ENCODE assay signal across 2 cellular contexts in the genomic region with DNA sequence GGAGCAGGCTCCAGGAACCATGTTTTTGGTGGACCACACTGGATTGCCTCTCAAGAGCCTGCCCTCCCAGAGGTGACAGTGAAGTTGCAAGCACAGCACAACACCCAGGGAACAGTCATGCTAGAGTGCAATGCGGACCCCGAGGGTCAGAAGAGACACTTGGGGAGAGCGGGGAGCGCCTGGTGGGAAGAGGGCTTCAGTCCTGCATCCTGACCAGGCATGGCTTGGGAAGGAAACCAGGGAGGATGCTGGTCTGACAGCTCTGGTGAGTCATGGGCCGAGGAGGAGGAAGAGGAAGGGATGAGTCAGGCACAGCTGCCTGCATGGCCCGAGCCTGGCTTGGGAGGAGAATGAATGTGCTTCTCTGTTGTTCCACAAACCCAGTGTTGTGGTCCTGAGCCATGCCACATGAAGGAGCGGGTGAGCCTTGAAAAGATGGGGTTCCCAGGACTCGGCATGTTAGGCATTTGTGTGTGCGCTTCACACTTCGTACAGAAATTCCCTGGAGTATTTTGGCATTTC.
TF ChIP-seq lines count a peak whose summit lies in the region.

No MANE protein-coding gene starts in this region.

TF ChIP-seq in HCT116, 20 proteins besides CTCF, POLR2A, EP300 and RAD21:
- peak; percentile 98 for TF ChIP-seq FOSL1 (IDR thresholded peaks at IDR 0.05; ENCODE audit: low read depth)
- peak; percentile 100 for TF ChIP-seq JUND (IDR thresholded peaks at IDR 0.05)
- TF ChIP-seq EZH2 (IDR thresholded peaks at IDR 0.05): no peak
- TF ChIP-seq, protein P1, sequence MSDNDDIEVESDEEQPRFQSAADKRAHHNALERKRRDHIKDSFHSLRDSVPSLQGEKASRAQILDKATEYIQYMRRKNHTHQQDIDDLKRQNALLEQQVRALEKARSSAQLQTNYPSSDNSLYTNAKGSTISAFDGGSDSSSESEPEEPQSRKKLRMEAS (IDR thresholded peaks at IDR 0.05): peak; percentile 93
- peak; percentile 70; the same call in 1 of the 2 replicates for TF ChIP-seq CBX3 (IDR thresholded peaks at IDR 0.05; ENCODE audit: low read depth)
- TF ChIP-seq SRF (IDR thresholded peaks at IDR 0.05; ENCODE audit: low read depth): peak; percentile 58; the same call in 1 of the 2 replicates
- TF ChIP-seq POLR2AphosphoS5 (IDR thresholded peaks at IDR 0.05; ENCODE audit: low read depth, low read length): peak; percentile 66; the same call in 1 of the 2 replicates
- TF ChIP-seq SP1 (IDR thresholded peaks at IDR 0.05; ENCODE audit: low read depth): peak; percentile 95
- no peak for TF ChIP-seq ELF1 (IDR thresholded peaks at IDR 0.05; ENCODE audit: borderline replicate concordance, low read depth)
- peak; percentile 98 for TF ChIP-seq SIN3A (IDR thresholded peaks at IDR 0.05; ENCODE audit: low read depth)
- TF ChIP-seq TCF7L2 (IDR thresholded peaks at IDR 0.05; ENCODE audit: borderline replicate concordance, extremely low read depth, insufficient read depth, insufficient read length): peak; percentile 65
- TF ChIP-seq, protein P2, sequence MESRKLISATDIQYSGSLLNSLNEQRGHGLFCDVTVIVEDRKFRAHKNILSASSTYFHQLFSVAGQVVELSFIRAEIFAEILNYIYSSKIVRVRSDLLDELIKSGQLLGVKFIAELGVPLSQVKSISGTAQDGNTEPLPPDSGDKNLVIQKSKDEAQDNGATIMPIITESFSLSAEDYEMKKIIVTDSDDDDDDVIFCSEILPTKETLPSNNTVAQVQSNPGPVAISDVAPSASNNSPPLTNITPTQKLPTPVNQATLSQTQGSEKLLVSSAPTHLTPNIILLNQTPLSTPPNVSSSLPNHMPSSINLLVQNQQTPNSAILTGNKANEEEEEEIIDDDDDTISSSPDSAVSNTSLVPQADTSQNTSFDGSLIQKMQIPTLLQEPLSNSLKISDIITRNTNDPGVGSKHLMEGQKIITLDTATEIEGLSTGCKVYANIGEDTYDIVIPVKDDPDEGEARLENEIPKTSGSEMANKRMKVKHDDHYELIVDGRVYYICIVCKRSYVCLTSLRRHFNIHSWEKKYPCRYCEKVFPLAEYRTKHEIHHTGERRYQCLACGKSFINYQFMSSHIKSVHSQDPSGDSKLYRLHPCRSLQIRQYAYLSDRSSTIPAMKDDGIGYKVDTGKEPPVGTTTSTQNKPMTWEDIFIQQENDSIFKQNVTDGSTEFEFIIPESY (IDR thresholded peaks at IDR 0.05; ENCODE audit: extremely low read depth, insufficient replicate concordance, low read length): no peak
TF ChIP-seq in HCT116: peak in this region for 9.

TF ChIP-seq in K562, 482 proteins besides CTCF, POLR2A, EP300 and RAD21 (continues in another document):
- TF ChIP-seq ZBTB7A (IDR thresholded peaks at IDR 0.05; ENCODE audit: borderline replicate concordance, control insufficient read depth, low read depth, low read length) (no peak), BHLHE40 (IDR thresholded peaks at IDR 0.05; ENCODE audit: low read length) (peak; percentile 29; the same call in 1 of the 2 replicates), CREM (IDR thresholded peaks at IDR 0.05; ENCODE audit: low read depth) (peak; percentile 15; the same call in 1 of the 2 replicates), ZNF263 (CRISPR knock-in tag; IDR thresholded peaks at IDR 0.05; ENCODE audit: borderline replicate concordance) (peak; percentile 37; the same call in 1 of the 2 replicates), SMARCE1 (IDR thresholded peaks at IDR 0.05) (peak; percentile 86), HDAC1 (IDR thresholded peaks at IDR 0.05) (peak in 1 of 2 experiments; percentile 60; a peak in 2 of 4 replicates), NR4A1 (CRISPR knock-in tag; IDR thresholded peaks at IDR 0.05) (no peak), NR4A1 (tag; IDR thresholded peaks at IDR 0.05) (peak; percentile 49; the same call in 1 of the 2 replicates), FOS (IDR thresholded peaks at IDR 0.05; ENCODE audit: extremely low read depth, insufficient read length) (peak; percentile 59), CTBP1 (IDR thresholded peaks at IDR 0.05; ENCODE audit: borderline replicate concordance) (peak; percentile 83), SMARCA4 (IDR thresholded peaks at IDR 0.05) (peak; percentile 83), JUND (IDR thresholded peaks at IDR 0.05; ENCODE audit: borderline replicate concordance, low read depth, low read length) (peak; percentile 95), JUND (tag; IDR thresholded peaks at IDR 0.05; ENCODE audit: borderline replicate concordance, low read depth, low read length) (peak; percentile 96), MYNN (IDR thresholded peaks at IDR 0.05) (0 out of 2 replicates have a peak, but pooled peaks have one; percentile 25), MYNN (CRISPR knock-in tag; IDR thresholded peaks at IDR 0.05) (no peak), C11orf30 (IDR thresholded peaks at IDR 0.05; ENCODE audit: low read depth) (0 out of 2 replicates have a peak, but pooled peaks have one; percentile 11), OTX1 (CRISPR knock-in tag; IDR thresholded peaks at IDR 0.05) (no peak), MAZ (CRISPR knock-in tag; conservative IDR thresholded peaks at IDR 0.05 in 1 of 2, IDR thresholded peaks at IDR 0.05 in 1 of 2) (0 out of 4 replicates have a peak, but pooled peaks of 1 of the 2 experiments have one; percentile 20), SPI1 (IDR thresholded peaks at IDR 0.05; ENCODE audit: borderline replicate concordance, low read depth, low read length) (peak; percentile 33; the same call in 1 of the 2 replicates), SMARCC2 (IDR thresholded peaks at IDR 0.05; ENCODE audit: low read depth) (peak; percentile 52; the same call in 1 of the 2 replicates), FOXJ2 (tag; IDR thresholded peaks at IDR 0.05) (no peak), RCOR1 (IDR thresholded peaks at IDR 0.05; ENCODE audit: borderline replicate concordance in 1 of 2, low read depth in 2 of 2, low read length in 2 of 2) (peak in 1 of 2 experiments; percentile 74; a peak in 1 of 4 replicates), PHF20 (IDR thresholded peaks at IDR 0.05; ENCODE audit: partially characterized antibody) (no peak), MTA1 (IDR thresholded peaks at IDR 0.05; ENCODE audit: borderline replicate concordance) (peak; percentile 24; the same call in 1 of the 2 replicates), DPF2 (IDR thresholded peaks at IDR 0.05) (peak; percentile 77), TSC22D4 (tag; IDR thresholded peaks at IDR 0.05) (no peak), DMBX1 (CRISPR knock-in tag; IDR thresholded peaks at IDR 0.05; ENCODE audit: borderline replicate concordance) (peak; percentile 49; the same call in 1 of the 2 replicates), FOSL1 (tag; conservative IDR thresholded peaks at IDR 0.05) (peak; percentile 92), MEIS2 (IDR thresholded peaks at IDR 0.05; ENCODE audit: partially characterized antibody) (peak; percentile 51), NFE2 (IDR thresholded peaks at IDR 0.05; ENCODE audit: low read depth) (peak; percentile 51; the same call in 1 of the 2 replicates), LCOR (CRISPR knock-in tag; IDR thresholded peaks at IDR 0.05) (no peak), NEUROD1 (IDR thresholded peaks at IDR 0.05; ENCODE audit: borderline replicate concordance, low read depth, low read length, partially characterized antibody) (peak; percentile 14), JUN (IDR thresholded peaks at IDR 0.05; ENCODE audit: borderline replicate concordance, low read depth, low read length) (peak; percentile 92), JUN (CRISPR knock-in tag; IDR thresholded peaks at IDR 0.05; ENCODE audit: borderline replicate concordance) (no peak), NFXL1 (CRISPR knock-in tag; IDR thresholded peaks at IDR 0.05) (no peak), ARID1B (IDR thresholded peaks at IDR 0.05) (peak; percentile 77)
- TF ChIP-seq, protein P3, sequence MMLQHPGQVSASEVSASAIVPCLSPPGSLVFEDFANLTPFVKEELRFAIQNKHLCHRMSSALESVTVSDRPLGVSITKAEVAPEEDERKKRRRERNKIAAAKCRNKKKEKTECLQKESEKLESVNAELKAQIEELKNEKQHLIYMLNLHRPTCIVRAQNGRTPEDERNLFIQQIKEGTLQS (IDR thresholded peaks at IDR 0.05): peak; percentile 93
- TF ChIP-seq, protein P3 (CRISPR knock-in tag; conservative IDR thresholded peaks at IDR 0.05): no peak
- TF ChIP-seq, protein P4, sequence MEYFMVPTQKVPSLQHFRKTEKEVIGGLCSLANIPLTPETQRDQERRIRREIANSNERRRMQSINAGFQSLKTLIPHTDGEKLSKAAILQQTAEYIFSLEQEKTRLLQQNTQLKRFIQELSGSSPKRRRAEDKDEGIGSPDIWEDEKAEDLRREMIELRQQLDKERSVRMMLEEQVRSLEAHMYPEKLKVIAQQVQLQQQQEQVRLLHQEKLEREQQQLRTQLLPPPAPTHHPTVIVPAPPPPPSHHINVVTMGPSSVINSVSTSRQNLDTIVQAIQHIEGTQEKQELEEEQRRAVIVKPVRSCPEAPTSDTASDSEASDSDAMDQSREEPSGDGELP (CRISPR knock-in tag; IDR thresholded peaks at IDR 0.05; ENCODE audit: borderline replicate concordance): peak; percentile 88
- TF ChIP-seq, protein P5, sequence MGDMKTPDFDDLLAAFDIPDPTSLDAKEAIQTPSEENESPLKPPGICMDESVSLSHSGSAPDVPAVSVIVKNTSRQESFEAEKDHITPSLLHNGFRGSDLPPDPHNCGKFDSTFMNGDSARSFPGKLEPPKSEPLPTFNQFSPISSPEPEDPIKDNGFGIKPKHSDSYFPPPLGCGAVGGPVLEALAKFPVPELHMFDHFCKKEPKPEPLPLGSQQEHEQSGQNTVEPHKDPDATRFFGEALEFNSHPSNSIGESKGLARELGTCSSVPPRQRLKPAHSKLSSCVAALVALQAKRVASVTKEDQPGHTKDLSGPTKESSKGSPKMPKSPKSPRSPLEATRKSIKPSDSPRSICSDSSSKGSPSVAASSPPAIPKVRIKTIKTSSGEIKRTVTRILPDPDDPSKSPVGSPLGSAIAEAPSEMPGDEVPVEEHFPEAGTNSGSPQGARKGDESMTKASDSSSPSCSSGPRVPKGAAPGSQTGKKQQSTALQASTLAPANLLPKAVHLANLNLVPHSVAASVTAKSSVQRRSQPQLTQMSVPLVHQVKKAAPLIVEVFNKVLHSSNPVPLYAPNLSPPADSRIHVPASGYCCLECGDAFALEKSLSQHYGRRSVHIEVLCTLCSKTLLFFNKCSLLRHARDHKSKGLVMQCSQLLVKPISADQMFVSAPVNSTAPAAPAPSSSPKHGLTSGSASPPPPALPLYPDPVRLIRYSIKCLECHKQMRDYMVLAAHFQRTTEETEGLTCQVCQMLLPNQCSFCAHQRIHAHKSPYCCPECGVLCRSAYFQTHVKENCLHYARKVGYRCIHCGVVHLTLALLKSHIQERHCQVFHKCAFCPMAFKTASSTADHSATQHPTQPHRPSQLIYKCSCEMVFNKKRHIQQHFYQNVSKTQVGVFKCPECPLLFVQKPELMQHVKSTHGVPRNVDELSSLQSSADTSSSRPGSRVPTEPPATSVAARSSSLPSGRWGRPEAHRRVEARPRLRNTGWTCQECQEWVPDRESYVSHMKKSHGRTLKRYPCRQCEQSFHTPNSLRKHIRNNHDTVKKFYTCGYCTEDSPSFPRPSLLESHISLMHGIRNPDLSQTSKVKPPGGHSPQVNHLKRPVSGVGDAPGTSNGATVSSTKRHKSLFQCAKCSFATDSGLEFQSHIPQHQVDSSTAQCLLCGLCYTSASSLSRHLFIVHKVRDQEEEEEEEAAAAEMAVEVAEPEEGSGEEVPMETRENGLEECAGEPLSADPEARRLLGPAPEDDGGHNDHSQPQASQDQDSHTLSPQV (IDR thresholded peaks at IDR 0.05): peak; percentile 73; the same call in 1 of the 2 replicates
- TF ChIP-seq, protein P6, sequence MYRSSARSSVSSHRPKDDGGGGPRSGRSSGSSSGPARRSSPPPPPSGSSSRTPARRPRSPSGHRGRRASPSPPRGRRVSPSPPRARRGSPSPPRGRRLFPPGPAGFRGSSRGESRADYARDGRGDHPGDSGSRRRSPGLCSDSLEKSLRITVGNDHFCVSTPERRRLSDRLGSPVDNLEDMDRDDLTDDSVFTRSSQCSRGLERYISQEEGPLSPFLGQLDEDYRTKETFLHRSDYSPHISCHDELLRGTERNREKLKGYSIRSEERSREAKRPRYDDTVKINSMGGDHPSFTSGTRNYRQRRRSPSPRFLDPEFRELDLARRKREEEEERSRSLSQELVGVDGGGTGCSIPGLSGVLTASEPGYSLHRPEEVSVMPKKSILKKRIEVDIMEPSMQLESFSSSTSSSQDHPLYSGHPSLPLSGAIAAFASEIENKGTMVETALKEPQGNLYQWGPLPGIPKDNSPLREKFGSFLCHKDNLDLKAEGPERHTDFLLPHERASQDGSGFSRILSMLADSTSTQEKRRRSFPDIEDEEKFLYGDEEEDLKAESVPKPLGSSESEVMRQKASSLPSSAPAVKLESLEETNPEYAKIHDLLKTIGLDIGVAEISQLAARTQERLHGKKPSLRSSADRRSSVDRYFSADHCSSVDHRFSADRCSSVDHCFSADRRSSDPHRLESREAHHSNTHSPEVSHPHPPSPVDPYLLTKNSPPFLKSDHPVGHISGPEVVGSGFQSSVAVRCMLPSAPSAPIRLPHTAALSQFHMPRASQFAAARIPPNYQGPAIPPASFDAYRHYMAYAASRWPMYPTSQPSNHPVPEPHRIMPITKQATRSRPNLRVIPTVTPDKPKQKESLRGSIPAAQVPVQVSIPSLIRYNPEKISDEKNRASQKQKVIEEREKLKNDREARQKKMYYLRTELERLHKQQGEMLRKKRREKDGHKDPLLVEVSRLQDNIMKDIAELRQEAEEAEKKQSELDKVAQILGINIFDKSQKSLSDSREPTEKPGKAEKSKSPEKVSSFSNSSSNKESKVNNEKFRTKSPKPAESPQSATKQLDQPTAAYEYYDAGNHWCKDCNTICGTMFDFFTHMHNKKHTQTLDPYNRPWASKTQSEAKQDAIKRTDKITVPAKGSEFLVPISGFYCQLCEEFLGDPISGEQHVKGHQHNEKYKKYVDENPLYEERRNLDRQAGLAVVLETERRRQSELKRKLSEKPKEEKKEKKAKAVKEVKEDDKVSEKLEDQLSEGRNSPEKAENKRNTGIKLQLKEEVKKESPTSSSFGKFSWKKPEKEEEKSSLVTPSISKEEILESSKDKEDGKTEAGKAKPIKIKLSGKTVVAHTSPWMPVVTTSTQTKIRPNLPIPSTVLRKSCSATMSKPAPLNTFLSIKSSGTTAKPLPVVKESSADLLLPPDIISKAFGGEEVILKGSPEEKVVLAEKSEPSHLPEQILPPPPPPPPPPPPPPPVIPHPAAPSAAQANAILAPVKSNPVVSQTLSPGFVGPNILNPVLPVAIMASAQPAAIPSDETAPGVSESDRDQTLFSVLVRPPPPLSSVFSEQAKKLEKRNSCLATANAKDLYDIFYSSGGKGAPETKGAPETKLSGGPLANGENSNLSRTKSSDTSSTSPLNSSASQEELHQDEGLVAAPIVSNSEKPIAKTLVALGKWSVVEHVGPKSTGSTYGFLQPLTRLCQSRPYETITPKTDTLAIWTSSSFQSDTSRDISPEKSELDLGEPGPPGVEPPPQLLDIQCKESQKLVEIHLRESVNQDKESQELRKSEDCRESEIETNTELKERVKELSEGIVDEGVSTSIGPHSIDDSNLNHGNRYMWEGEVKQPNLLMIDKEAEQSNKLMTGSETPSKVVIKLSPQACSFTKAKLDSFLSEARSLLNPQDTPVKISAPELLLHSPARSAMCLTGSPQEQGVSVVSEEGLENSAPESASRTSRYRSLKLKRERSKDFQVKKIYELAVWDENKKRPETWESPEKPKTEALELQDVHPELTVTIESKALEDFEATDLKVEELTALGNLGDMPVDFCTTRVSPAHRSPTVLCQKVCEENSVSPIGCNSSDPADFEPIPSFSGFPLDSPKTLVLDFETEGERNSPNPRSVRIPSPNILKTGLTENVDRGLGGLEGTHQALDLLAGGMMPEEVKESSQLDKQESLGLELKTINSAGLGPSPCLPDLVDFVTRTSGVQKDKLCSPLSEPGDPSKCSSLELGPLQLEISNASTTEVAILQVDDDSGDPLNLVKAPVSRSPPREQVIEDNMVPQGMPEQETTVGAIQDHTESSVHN (IDR thresholded peaks at IDR 0.05; ENCODE audit: borderline replicate concordance in 1 of 2, low read depth in 1 of 2): 0 out of 4 replicates have a peak, but pooled peaks of 1 of the 2 experiments have one; percentile 32
